In genomic region chr1:47175227-47175934, GRCh38 we compare ENCODE assay signal across 8 cellular contexts. TPM values are rescaled to one million over a fixed set of nuclear protein-coding genes. Genes with fewer than 3 reads are reported as not detected.
A peak's percentile ranks its signal among the peaks of the same experiment; 100 is the strongest.
DNase-seq lines count a peak whose midpoint lies in the region; ATAC-seq and TF ChIP-seq lines count a peak whose summit lies in the region.

No MANE protein-coding gene starts in this region.

- H3K27me3 ChIP-seq in DOHH2 (ENCODE audit: control insufficient read depth, low read length), result peaks cover 6% of the 10 kb centered on the region
- 0 out of 2 replicates have a peak, but pooled peaks cover 5% of the 10 kb centered on the region for H3K27me3 ChIP-seq in GM23248 (replicated peaks; ENCODE audit: insufficient read depth)

- TF ChIP-seq POLR2A in lower leg skin (IDR thresholded peaks at IDR 0.05), result no peak

- H3K79me2 ChIP-seq in DOHH2 (ENCODE audit: control insufficient read depth, low read length) (no peaks in the 10 kb centered on the region), GM23248 (ENCODE audit: insufficient read depth) (no peaks in the 10 kb centered on the region)

- no peak overlapping the region; the same call in 1 of the 2 replicates for H2AFZ ChIP-seq in GM23248

- peaks cover 4% of the 10 kb centered on the region for H3K4me1 ChIP-seq in DOHH2 (ENCODE audit: control insufficient read depth, low read length)
- H3K4me1 ChIP-seq in GM23248 (ENCODE audit: insufficient read depth), result no peaks in the 10 kb centered on the region

- H3K4me1 Mint-ChIP-seq in stimulated activated naive B cell treated with anti-CD40 and anti-IgM and Interleukin-4, amounts not matched to agents 10 μg/mL and 1 μg/mL and 100 μg/mL, for 72 hours, result peaks cover 13 to 19% of the 10 kb centered on the region in 2 donors

- peaks cover 37 to 65% of the 10 kb centered on the region in 2 donors for H3K27me3 Mint-ChIP-seq in stimulated activated naive B cell treated with anti-CD40 and anti-IgM and Interleukin-4, amounts not matched to agents 10 μg/mL and 1 μg/mL and 100 μg/mL, for 72 hours

- H3K9ac ChIP-seq in GM23248, result no peak overlapping the region

- H3K36me3 ChIP-seq in DOHH2 (ENCODE audit: control insufficient read depth, low read length) (no peaks in the 10 kb centered on the region), GM23248 (ENCODE audit: low read depth) (no peaks in the 10 kb centered on the region)

- TF ChIP-seq CTCF in DOHH2 (IDR thresholded peaks at IDR 0.05; ENCODE audit: low read depth, low read length, poor library complexity, severe bottlenecking) (peak; percentile 92), WI38 (IDR thresholded peaks at IDR 0.05; ENCODE audit: low read depth, low read length) (peak; percentile 99), lower leg skin (IDR thresholded peaks at IDR 0.05) (peak in 1 of 3 donors; percentile 89)

- in situ Hi-C loops in GM23248 (cut with MboI), result no loop called here

- H3K27ac ChIP-seq in DOHH2 (ENCODE audit: low read depth, low read length) (no peak overlapping the region), GM23248 (no peak overlapping the region)

- peak; percentile 77 for DNase-seq in GM23248
- peak; percentile 95 for DNase-seq in NCI-H2029 treated with DMSO at 0.1 percent for 48 hours (lab: John Stamatoyannopoulos, UW)
- DNase-seq in ecto neural progenitor cell (ENCODE audit: low spot score), result peak; percentile 77
- peak; percentile 71 to 86 for DNase-seq in lower leg skin (ENCODE audit: low spot score in 2 of 2)
- peak; percentile 27 for DNase-seq in stimulated activated naive B cell treated with anti-CD40 and anti-IgM and Interleukin-4, amounts not matched to agents 10 μg/mL and 1 μg/mL and 100 μg/mL, for 72 hours

- H4K20me1 ChIP-seq in DOHH2 (ENCODE audit: control insufficient read depth, insufficient read depth, low read depth, low read length) (no peaks in the 10 kb centered on the region), GM23248 (ENCODE audit: insufficient read depth) (no peaks in the 10 kb centered on the region)

- 6 to 7% methylated on average over 11 of the region's 11 CpGs for WGBS in GM23248 (ENCODE audit: low coverage in 1 of 2, low lambda C conversion rate in 2 of 2, missing lambda C conversion rate in 2 of 2), 2 experiments
- WGBS in lower leg skin, 2 donors, result 11 to 12% methylated on average over 11 of the region's 11 CpGs

- H3F3A ChIP-seq in DOHH2 (ENCODE audit: control insufficient read depth, insufficient read depth) (no peaks in the 10 kb centered on the region), GM23248 (ENCODE audit: insufficient read depth) (0 out of 2 replicates have a peak, but pooled peaks cover 3% of the 10 kb centered on the region)

- intact Hi-C loops in lower leg skin (cut with DNase I; ENCODE audit: low total_unique reads), result loop anchor here (10.0 kb wide), 1 partner anchor 421 kb away; no protein-coding TSS in a partner anchor

- H3K9me2 ChIP-seq in DOHH2 (replicated peaks; ENCODE audit: control insufficient read depth, low read length), result no peaks in the 10 kb centered on the region
- H3K9me2 ChIP-seq in GM23248 (ENCODE audit: insufficient read depth), result no peaks in the 10 kb centered on the region

- H3K4me3 ChIP-seq in DOHH2 (ENCODE audit: low read length) (no peak overlapping the region), GM23248 (peak overlapping the region; percentile 46; the same call in 1 of the 2 replicates), WI38 (ENCODE audit: low read depth, low read length) (no peak overlapping the region), lower leg skin (ENCODE audit: low read depth, poor library complexity, severe bottlenecking) (no peak overlapping the region)

- H3K9me3 ChIP-seq in DOHH2 (ENCODE audit: control insufficient read depth, insufficient read depth, low read length), result no peaks in the 10 kb centered on the region
- no peaks in the 10 kb centered on the region for H3K9me3 ChIP-seq in GM23248 (ENCODE audit: low read depth)

- ATAC-seq in stimulated activated naive B cell treated with anti-CD40 and anti-IgM and Interleukin-4, amounts not matched to agents 10 μg/mL and 1 μg/mL and 100 μg/mL, for 72 hours (replicated peaks), result peak; percentile 35 to 38
- no peak for ATAC-seq in GM21737 (IDR thresholded peaks at IDR 0.05; ENCODE audit: unreplicated experiment)

- H3K36me3 Mint-ChIP-seq in stimulated activated naive B cell treated with anti-CD40 and anti-IgM and Interleukin-4, amounts not matched to agents 10 μg/mL and 1 μg/mL and 100 μg/mL, for 72 hours, result no peaks in the 10 kb centered on the region

- H3K27ac Mint-ChIP-seq in stimulated activated naive B cell treated with anti-CD40 and anti-IgM and Interleukin-4, amounts not matched to agents 10 μg/mL and 1 μg/mL and 100 μg/mL, for 72 hours, result no peak overlapping the region

- no peak overlapping the region for H3K4me2 ChIP-seq in DOHH2 (ENCODE audit: low read length)
- H3K4me2 ChIP-seq in GM23248 (ENCODE audit: unreplicated experiment), result peak overlapping the region; percentile 92

- H3K4me3 Mint-ChIP-seq in stimulated activated naive B cell treated with anti-CD40 and anti-IgM and Interleukin-4, amounts not matched to agents 10 μg/mL and 1 μg/mL and 100 μg/mL, for 72 hours, result no peak overlapping the region

- peaks cover 0 to 4% of the 10 kb centered on the region in 2 donors for H3K9me3 Mint-ChIP-seq in stimulated activated naive B cell treated with anti-CD40 and anti-IgM and Interleukin-4, amounts not matched to agents 10 μg/mL and 1 μg/mL and 100 μg/mL, for 72 hours

RNA-seq across cellular contexts. Expression of gene PDZK1IP1, which starts 14.5 kb away (rescaled TPM):
- not detected in 2 replicates for total RNA-seq in GM23248 (2014; rRNA removed; shearing (Covaris generic))
- not detected in 2 replicates for polyA plus RNA-seq in GM23248 (2016; fragmentation: Nextera tagmentation; extraction: Ambion mirVana)
- 100 to 1,000 TPM; 121 to 267 (median 125) TPM for total RNA-seq in lower leg skin

RNA-seq across cellular contexts. Expression of gene CYP4A22, which starts 38.1 kb away (rescaled TPM):
- total RNA-seq in GM23248 (2014; rRNA removed; shearing (Covaris generic)), result not detected in 2 replicates
- not detected in 2 replicates for polyA plus RNA-seq in GM23248 (2016; fragmentation: Nextera tagmentation; extraction: Ambion mirVana)
- under 1 TPM in 1 of 4 donors, not detected in 3; 0.16 TPM for total RNA-seq in lower leg skin

RNA-seq across cellular contexts. Expression of gene TAL1, which starts 56.6 kb away (rescaled TPM):
- not detected in 2 replicates for total RNA-seq in GM23248 (2014; rRNA removed; shearing (Covaris generic))
- polyA plus RNA-seq in GM23248 (2016; fragmentation: Nextera tagmentation; extraction: Ambion mirVana), result not detected in 2 replicates
- 1 to 10 TPM in 3 of 4 donors, under 1 TPM in 1; 0.76 to 4.7 (median 2.0) TPM for total RNA-seq in lower leg skin

Comparison
In these comparisons a context has a peak if more than half of its experiments do, and no peak if none do; other contexts are left out.
1. DNase-seq: peak in every context shown above with its lines; median percentile 95 in NCI-H2029 treated with DMSO at 0.1 percent for 48 hours; 78 in lower leg skin; 77 in GM23248; 77 in ecto neural progenitor cell; 27 in stimulated activated naive B cell treated with anti-CD40 and anti-IgM and Interleukin-4, amounts not matched to agents 10 μg/mL and 1 μg/mL and 100 μg/mL, for 72 hours.
2. RNA of gene PDZK1IP1, which starts 14.5 kb away (total RNA-seq): 121 to 267 TPM in lower leg skin; not detected in GM23248; every median in the first group is over 100 times any median in the second.